10 cellular contexts compared by ENCODE assay signal in genomic region chr1:67652800-67653199, GRCh38. TPM values are rescaled to one million over a fixed set of nuclear protein-coding genes. Genes with fewer than 3 reads are reported as not detected.
DNase-seq lines count a peak whose midpoint lies in the region; ATAC-seq and TF ChIP-seq lines count a peak whose summit lies in the region.
"Had no signal": no experiment of that assay in that cellular context is flagged by ENCODE, and none has a peak within 500 bp of the region (broad histone marks: within the 10 kb centered on the region; RNA-seq: fewer than 3 reads in every experiment).

No MANE protein-coding gene starts in this region.

- POLR2A ChIA-PET in T-cell (lab: Charles Lee) = no interaction called here

- H3K27me3 ChIP-seq in left lung = no peaks in the 10 kb centered on the region

- H3K4me3 ChIP-seq in left lung = no peak overlapping the region

- H3K27ac ChIP-seq in left lung = no peak overlapping the region

- DNase-seq in ELR (ENCODE audit: low read depth) (peak; percentile 83), left lung (no peak), cerebellar cortex (ENCODE audit: low spot score) (no peak), ureter (ENCODE audit: low spot score) (no peak), T-cell (no peak)
- no peak for DNase-seq in effector memory CD8-positive, alpha-beta T cell
- DNase-seq: NCI-H1092 treated with DMSO at 0.1 percent for 48 hours; stimulated activated CD4-positive, alpha-beta T cell treated with anti-CD3 and anti-CD28 coated beads, Interleukin-4, amount 100 ng/mL, for 4 hours had no signal

- intact Hi-C loops in left lung (cut with DNase I) = no loop called here

- H3K36me3 Mint-ChIP-seq in T-cell = no peaks in the 10 kb centered on the region
- no peaks in the 10 kb centered on the region for H3K36me3 Mint-ChIP-seq in effector memory CD8-positive, alpha-beta T cell (ENCODE audit: insufficient read depth)

- H3K4me1 ChIP-seq in left lung = no peaks in the 10 kb centered on the region

- H3K27me3 Mint-ChIP-seq in T-cell = no peaks in the 10 kb centered on the region
- peaks cover 0 to 15% of the 10 kb centered on the region in 2 donors for H3K27me3 Mint-ChIP-seq in effector memory CD8-positive, alpha-beta T cell

- no peak overlapping the region for H3K4me3 Mint-ChIP-seq in T-cell
- no peak overlapping the region for H3K4me3 Mint-ChIP-seq in effector memory CD8-positive, alpha-beta T cell

- TF ChIP-seq CTCF in left lung (IDR thresholded peaks at IDR 0.05) = no peak

- H3K4me1 Mint-ChIP-seq in T-cell = no peaks in the 10 kb centered on the region
- no peaks in the 10 kb centered on the region for H3K4me1 Mint-ChIP-seq in effector memory CD8-positive, alpha-beta T cell (ENCODE audit: low read depth in 2 of 2)

- H3K27ac Mint-ChIP-seq in T-cell = no peak overlapping the region
- no peak overlapping the region for H3K27ac Mint-ChIP-seq in effector memory CD8-positive, alpha-beta T cell

- no peaks in the 10 kb centered on the region for H3K9me3 Mint-ChIP-seq in T-cell
- H3K9me3 Mint-ChIP-seq in effector memory CD8-positive, alpha-beta T cell = no peaks in the 10 kb centered on the region

- no peaks in the 10 kb centered on the region for H3K36me3 ChIP-seq in left lung

- ATAC-seq in HG03159 (IDR thresholded peaks at IDR 0.05; ENCODE audit: unreplicated experiment) = peak; percentile 39
- peak; percentile 83 for ATAC-seq in SK-N-SH treated with all-trans-retinoic acid at 6 μM for 48 hours
- ATAC-seq in left lung = peak; percentile 75
- ATAC-seq in T-cell (replicated peaks in 1 of 4) = no peak
- ATAC-seq in effector memory CD8-positive, alpha-beta T cell (replicated peaks) = no peak

- CTCF ChIA-PET in T-cell (lab: Charles Lee) = no interaction called here

- no peaks in the 10 kb centered on the region for H3K9me3 ChIP-seq in left lung

TF ChIP-seq in SK-N-SH treated with all-trans-retinoic acid at 6 μM for 48 hours, 23 proteins besides CTCF, POLR2A, EP300 and RAD21:
- TF ChIP-seq RARB (CRISPR knock-in tag; IDR thresholded peaks at IDR 0.05) = no peak
- no peak for TF ChIP-seq ZNF8 (CRISPR knock-in tag; IDR thresholded peaks at IDR 0.05)
- TF ChIP-seq ZNF70 (CRISPR knock-in tag; IDR thresholded peaks at IDR 0.05) = no peak
- no peak for TF ChIP-seq PPARA (CRISPR knock-in tag; IDR thresholded peaks at IDR 0.05; ENCODE audit: borderline replicate concordance)
- TF ChIP-seq ARNTL (CRISPR knock-in tag; IDR thresholded peaks at IDR 0.05; ENCODE audit: borderline replicate concordance, low read depth) = no peak
- TF ChIP-seq PATZ1 (CRISPR knock-in tag; IDR thresholded peaks at IDR 0.05; ENCODE audit: borderline replicate concordance) = no peak
- TF ChIP-seq ZFP3 (CRISPR knock-in tag; IDR thresholded peaks at IDR 0.05) = no peak
- TF ChIP-seq ISL1 (CRISPR knock-in tag; IDR thresholded peaks at IDR 0.05) = no peak
- TF ChIP-seq ZNF565 (CRISPR knock-in tag; conservative IDR thresholded peaks at IDR 0.05; ENCODE audit: low read depth) = no peak
- no peak for TF ChIP-seq ZC3H10 (CRISPR knock-in tag; IDR thresholded peaks at IDR 0.05)
- no peak for TF ChIP-seq OSR1 (CRISPR knock-in tag; IDR thresholded peaks at IDR 0.05)
- TF ChIP-seq, protein P1, sequence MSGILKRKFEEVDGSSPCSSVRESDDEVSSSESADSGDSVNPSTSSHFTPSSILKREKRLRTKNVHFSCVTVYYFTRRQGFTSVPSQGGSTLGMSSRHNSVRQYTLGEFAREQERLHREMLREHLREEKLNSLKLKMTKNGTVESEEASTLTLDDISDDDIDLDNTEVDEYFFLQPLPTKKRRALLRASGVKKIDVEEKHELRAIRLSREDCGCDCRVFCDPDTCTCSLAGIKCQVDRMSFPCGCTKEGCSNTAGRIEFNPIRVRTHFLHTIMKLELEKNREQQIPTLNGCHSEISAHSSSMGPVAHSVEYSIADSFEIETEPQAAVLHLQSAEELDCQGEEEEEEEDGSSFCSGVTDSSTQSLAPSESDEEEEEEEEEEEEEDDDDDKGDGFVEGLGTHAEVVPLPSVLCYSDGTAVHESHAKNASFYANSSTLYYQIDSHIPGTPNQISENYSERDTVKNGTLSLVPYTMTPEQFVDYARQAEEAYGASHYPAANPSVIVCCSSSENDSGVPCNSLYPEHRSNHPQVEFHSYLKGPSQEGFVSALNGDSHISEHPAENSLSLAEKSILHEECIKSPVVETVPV (CRISPR knock-in tag; IDR thresholded peaks at IDR 0.05) = no peak
- no peak for TF ChIP-seq BACH2 (CRISPR knock-in tag; IDR thresholded peaks at IDR 0.05; ENCODE audit: borderline replicate concordance)
- no peak for TF ChIP-seq TOX (CRISPR knock-in tag; IDR thresholded peaks at IDR 0.05; ENCODE audit: borderline replicate concordance)
- no peak for TF ChIP-seq TCF4 (CRISPR knock-in tag; IDR thresholded peaks at IDR 0.05; ENCODE audit: borderline replicate concordance)
- no peak for TF ChIP-seq CSDC2 (CRISPR knock-in tag; IDR thresholded peaks at IDR 0.05)
- TF ChIP-seq POU6F1 (CRISPR knock-in tag; IDR thresholded peaks at IDR 0.05; ENCODE audit: borderline replicate concordance, low read depth) = no peak
- no peak for TF ChIP-seq TSHZ2 (CRISPR knock-in tag; IDR thresholded peaks at IDR 0.05)
TF ChIP-seq in SK-N-SH treated with all-trans-retinoic acid at 6 μM for 48 hours: peak in this region for 0.

RNA-seq across cellular contexts. Expression of gene GADD45A, which starts 32.2 kb away (rescaled TPM):
- total RNA-seq in left lung = 10 to 100 TPM; 29.1 to 30.9 TPM
- total RNA-seq in ureter = 50.8 TPM
- total RNA-seq in T-cell = 10 to 100 TPM; 16.0 to 85.8 (median 21.9) TPM

Comparison
In these comparisons a context has a peak if more than half of its experiments do, and no peak if none do; other contexts are left out.
1. ATAC-seq: peak in HG03159 (single experiment), SK-N-SH treated with all-trans-retinoic acid at 6 μM for 48 hours (single experiment) and left lung (single experiment); none in T-cell (0 of 4) and effector memory CD8-positive, alpha-beta T cell (single experiment).